9 cellular contexts compared by ENCODE assay signal in the genomic region with DNA sequence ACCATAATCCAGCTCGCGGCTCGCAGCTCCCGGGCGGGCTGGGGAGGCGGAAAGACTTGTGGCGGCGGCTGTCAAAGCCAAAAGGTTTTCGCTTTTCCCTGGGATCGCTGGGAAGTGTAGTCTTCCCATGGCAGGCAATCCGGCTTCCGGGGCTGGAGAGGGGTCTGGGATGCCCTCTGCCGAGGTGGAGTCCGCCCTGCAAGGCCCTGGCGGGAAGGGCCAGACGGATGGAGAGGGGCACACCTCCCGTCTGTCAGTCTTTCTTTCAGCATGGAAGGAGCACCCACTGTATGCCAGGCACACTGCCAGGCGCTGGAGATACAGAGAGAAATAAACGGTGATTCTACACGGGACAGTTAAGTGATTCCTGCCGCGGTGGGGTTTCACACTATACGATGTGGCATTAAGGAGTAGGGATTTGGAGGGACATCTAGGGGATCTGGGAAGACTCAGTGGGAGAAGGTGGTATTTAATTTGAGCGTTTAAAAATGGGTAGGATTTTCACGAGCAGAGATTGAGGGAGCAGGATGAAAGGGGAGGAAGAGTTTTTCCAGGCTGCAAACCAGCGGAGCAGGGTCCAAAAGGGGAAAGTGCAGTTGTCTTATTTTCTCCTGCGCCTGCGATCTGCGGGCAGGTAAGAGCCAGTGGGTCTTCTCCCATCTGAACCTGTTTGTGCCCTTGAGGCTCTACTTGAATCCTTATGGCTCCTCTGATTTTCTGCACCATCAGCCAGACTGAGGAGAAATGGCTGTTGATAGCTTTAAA. TPM values are rescaled to one million over a fixed set of nuclear protein-coding genes. Genes with fewer than 3 reads are reported as not detected.
DNase-seq lines count a peak whose midpoint lies in the region; ATAC-seq, FAIRE-seq and TF ChIP-seq lines count a peak whose summit lies in the region.
"Had no signal": no experiment of that assay in that cellular context is flagged by ENCODE, and none has a peak within 500 bp of the region (broad histone marks: within the 10 kb centered on the region; RNA-seq: fewer than 3 reads in every experiment).

A gene (minus strand): TSS at position 60 of the 765 bp plus-strand sequence. CDS start 461 bp downstream, outside the sequence.

- TF ChIP-seq POLR2A in endothelial cell of umbilical vein (IDR thresholded peaks at IDR 0.05; ENCODE audit: low read depth, low read length), result peak; percentile 47

- POLR2A ChIA-PET in endothelial cell of umbilical vein (lab: Charles Lee), result interaction anchor here (0.6 kb wide), 2 partner anchors 64 to 961 kb away, joined by 3 to 5 read pairs; no protein-coding TSS in a partner anchor

- H2AFZ ChIP-seq in endothelial cell of umbilical vein (ENCODE audit: low read depth, low read length), result peak within 1 kb of the TSS; percentile 77

- H3K27me3 ChIP-seq in endothelial cell of umbilical vein (ENCODE audit: control insufficient read depth in 2 of 2, insufficient read depth in 2 of 2, low read length in 2 of 2) (no peaks in the 10 kb centered on the region), subcutaneous abdominal adipose tissue (ENCODE audit: control insufficient read depth in 5 of 5, insufficient read depth in 4 of 5, low read length in 5 of 5) (no peaks in the 10 kb centered on the region)

- dilution Hi-C loops in endothelial cell of umbilical vein (cut with MboI; ENCODE audit: extremely low pct_ligation_motif_present, low sequenced_read_pairs), result no loop called here

- peak within 1 kb of the TSS; percentile 85 for H3K4me2 ChIP-seq in endothelial cell of umbilical vein (ENCODE audit: insufficient read depth, low read length)

- H3K4me3 ChIP-seq in endothelial cell of umbilical vein (replicated peaks in 1 of 3; ENCODE audit: insufficient read depth in 1 of 3, low read depth in 1 of 3, low read length in 3 of 3), result peak within 1 kb of the TSS; percentile 3 to 68 (median 41)
- H3K4me3 ChIP-seq in subcutaneous abdominal adipose tissue (ENCODE audit: low read depth in 1 of 5, low read length in 5 of 5), result peak within 1 kb of the TSS; percentile 79 to 91 (median 87)

- ATAC-seq in GM19023 (IDR thresholded peaks at IDR 0.05; ENCODE audit: unreplicated experiment), result no peak

- CTCF ChIA-PET in endothelial cell of umbilical vein (lab: Charles Lee), result interaction anchor here (0.6 to 1.5 kb wide), 10 partner anchors 11 to 84 kb away, joined by 3 to 4 read pairs (median 4); a partner anchor contains a TSS

- H3K4me1 ChIP-seq in endothelial cell of umbilical vein (ENCODE audit: control insufficient read depth, extremely low read depth, insufficient read depth, low read length), result peaks cover 14% of the 10 kb centered on the region
- peaks cover 10 to 28% (median 25%) of the 10 kb centered on the region in 5 donors for H3K4me1 ChIP-seq in subcutaneous abdominal adipose tissue (ENCODE audit: control insufficient read depth in 5 of 5, insufficient read depth in 5 of 5, low read length in 5 of 5)

- TF ChIP-seq CTCF in VCaP (conservative IDR thresholded peaks at IDR 0.05) (peak; percentile 65), endothelial cell of umbilical vein (IDR thresholded peaks at IDR 0.05; ENCODE audit: extremely low read depth in 1 of 2, insufficient read depth in 1 of 2, low read depth in 1 of 2, low read length in 2 of 2) (peak in 1 of 2 donors; percentile 29)

- H3K9ac ChIP-seq in endothelial cell of umbilical vein (replicated peaks; ENCODE audit: extremely low read depth, insufficient read depth, low read length) (peak within 1 kb of the TSS; percentile 64), subcutaneous abdominal adipose tissue (ENCODE audit: low read length in 5 of 5) (peak within 1 kb of the TSS; percentile 76 to 92 (median 87))

- intact Hi-C loops in endothelial cell of umbilical vein (cut with micrococcal nuclease), result loop anchor here (1.0 to 5.0 kb wide), 4 partner anchors 12 to 139 kb away; a partner anchor contains a TSS

- no peaks in the 10 kb centered on the region for H3K9me3 ChIP-seq in endothelial cell of umbilical vein (replicated peaks; ENCODE audit: control insufficient read depth, insufficient read depth, low read length)
- no peaks in the 10 kb centered on the region for H3K9me3 ChIP-seq in subcutaneous abdominal adipose tissue (ENCODE audit: control insufficient read depth in 5 of 5, low read length in 5 of 5)

- H3K27ac ChIP-seq in VCaP (peak within 1 kb of the TSS; percentile 79), endothelial cell of umbilical vein (ENCODE audit: insufficient read depth, low read depth, low read length) (peak within 1 kb of the TSS; percentile 34), subcutaneous abdominal adipose tissue (ENCODE audit: low read depth, low read length) (no peak within 1 kb of the TSS)

- DNase-seq in activated naive CD4-positive, alpha-beta T cell treated with Interleukin-2 at 50 U/mL for 16 hours, result peak; percentile 19
- DNase-seq in activated naive CD4-positive, alpha-beta T cell treated with anti-CD3 and anti-CD28 coated beads, Interleukin-2, amount 50 U/mL, for 16 hours, result no peak
- DNase-seq in NCI-H2081 (lab: John Stamatoyannopoulos, UW) (peak; percentile 81 to 90), endothelial cell of umbilical vein (ENCODE audit: low read depth, low spot score) (peak; percentile 82), lung microvascular endothelial cell (ENCODE audit: low read depth in 2 of 2) (peak; percentile 81 to 82)

- FAIRE-seq in endothelial cell of umbilical vein (lab: Jason Lieb, UNC), result peak; percentile 94
- FAIRE-seq: GM18507 had no signal

- H3K9me1 ChIP-seq in endothelial cell of umbilical vein (replicated peaks; ENCODE audit: control insufficient read depth, extremely low read depth, insufficient read depth, low read length), result no peaks in the 10 kb centered on the region

- H4K20me1 ChIP-seq in endothelial cell of umbilical vein (replicated peaks; ENCODE audit: control insufficient read depth, extremely low read depth, insufficient read depth, low read length), result no peaks in the 10 kb centered on the region

- H3K36me3 ChIP-seq in endothelial cell of umbilical vein (ENCODE audit: control insufficient read depth in 2 of 2, extremely low read depth in 1 of 2, insufficient read depth in 2 of 2, low read length in 2 of 2) (no peaks in the 10 kb centered on the region), subcutaneous abdominal adipose tissue (ENCODE audit: control insufficient read depth in 5 of 5, insufficient read depth in 5 of 5, low read length in 5 of 5) (no peaks in the 10 kb centered on the region)

- peaks cover 11% of the 10 kb centered on the region for H3K79me2 ChIP-seq in endothelial cell of umbilical vein (ENCODE audit: control insufficient read depth, insufficient read depth, low read length)

- no TSS peak for BruUV-seq in endothelial cell of umbilical vein (replicated peaks; lab: Mats Ljungman, UMichigan)

TF ChIP-seq in endothelial cell of umbilical vein, 7 proteins besides CTCF, POLR2A, EP300 and RAD21:
- TF ChIP-seq FOS (IDR thresholded peaks at IDR 0.05; ENCODE audit: borderline replicate concordance, insufficient read depth, low read length) (no peak), EZH2 (IDR thresholded peaks at IDR 0.05; ENCODE audit: borderline replicate concordance, low read depth, low read length, severe bottlenecking) (no peak), POLR2AphosphoS5 (IDR thresholded peaks at IDR 0.05; ENCODE audit: insufficient read depth, low read depth, low read length) (peak; percentile 55)
TF ChIP-seq in endothelial cell of umbilical vein: peak in this region for 1.

RNA-seq across cellular contexts. Expression of the gene that starts here (rescaled TPM):
- total RNA-seq in endothelial cell of umbilical vein, result 28.8 and 29.3 TPM in 2 replicates
- 28.4 and 29.6 TPM in 2 replicates for polyA plus RNA-seq in endothelial cell of umbilical vein
- polyA plus RNA-seq in endothelial cell of umbilical vein (2011; cell fraction: cytosol; rRNA removed), result 25.5 and 28.1 TPM in 2 replicates
- 37.5 and 46.1 TPM in 2 replicates for polyA plus RNA-seq in endothelial cell of umbilical vein (2011; cell fraction: nucleus; rRNA removed)
- polyA plus RNA-seq in endothelial cell of umbilical vein (2012), result 37.2 and 41.4 TPM in 2 replicates
- polyA minus RNA-seq in endothelial cell of umbilical vein, result 65.3 and 79.4 TPM in 2 replicates
- polyA minus RNA-seq in endothelial cell of umbilical vein (2011; cell fraction: cytosol; rRNA and poly(A)+ RNA removed), result 8.1 TPM
- 12.7 and 21.8 TPM in 2 replicates for polyA minus RNA-seq in endothelial cell of umbilical vein (2011; cell fraction: nucleus; rRNA and poly(A)+ RNA removed)
- 6.3 and 6.8 TPM in 2 replicates for total RNA-seq in lung microvascular endothelial cell
